12 cellular contexts compared by ENCODE assay signal in the genomic region with DNA sequence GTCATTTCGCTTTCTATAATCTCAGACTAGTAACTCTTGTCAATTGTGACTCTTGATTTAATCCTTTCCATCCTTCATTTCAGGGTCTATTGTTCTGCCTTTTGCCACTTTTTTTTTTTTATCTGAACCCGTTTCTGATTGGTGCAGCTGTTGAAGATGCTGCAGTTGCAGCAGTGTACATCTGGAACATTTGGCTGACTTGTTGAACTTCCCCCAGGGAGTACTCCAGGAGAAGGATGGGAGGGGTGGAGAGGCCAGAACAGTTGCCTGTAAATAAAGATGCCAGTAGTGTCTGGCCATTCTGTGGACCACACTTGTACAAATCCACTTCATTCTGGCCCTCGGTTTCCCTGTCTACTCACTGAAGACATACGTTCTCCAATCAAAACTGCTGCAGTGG. TPM values are rescaled to one million over a fixed set of nuclear protein-coding genes. Genes with fewer than 3 reads are reported as not detected.
DNase-seq lines count a peak whose midpoint lies in the region; ATAC-seq lines count a peak whose summit lies in the region.
"Had no signal": no experiment of that assay in that cellular context is flagged by ENCODE, and none has a peak within 500 bp of the region (broad histone marks: within the 10 kb centered on the region; RNA-seq: fewer than 3 reads in every experiment).

No MANE protein-coding gene starts in this region.

- in situ Hi-C loops in ACHN (cut with HindIII; ENCODE audit: low pct_ligation_motif_present, low pct_unique_long_range_greater_than_20kb, low sequenced_read_pairs) = no loop called here

- H3K9ac ChIP-seq in SK-N-MC (ENCODE audit: insufficient read length) (no peak overlapping the region), iPS-18a (ENCODE audit: low read length) (peak overlapping the region; percentile 27)

- H3K9me3 ChIP-seq in SK-N-MC (ENCODE audit: low read depth, low read length) = no peaks in the 10 kb centered on the region
- H3K9me3 ChIP-seq in iPS-18a (ENCODE audit: control insufficient read depth, low read depth, low read length) = peaks cover 10% of the 10 kb centered on the region

- H3K36me3 ChIP-seq in SK-N-MC (ENCODE audit: insufficient read depth, low read length) (no peaks in the 10 kb centered on the region), iPS-18a (ENCODE audit: control insufficient read depth, low read depth, low read length) (no peaks in the 10 kb centered on the region)

- peak; percentile 28 for ATAC-seq in Right ventricle myocardium superior (ENCODE audit: poor library complexity)

- H3K27ac ChIP-seq in SK-N-MC (no peak overlapping the region), iPS-18a (ENCODE audit: low read length) (no peak overlapping the region)

- peaks cover 16% of the 10 kb centered on the region for H3K27me3 ChIP-seq in iPS-18a (ENCODE audit: control insufficient read depth, insufficient read depth, low read length)

- H3K4me1 ChIP-seq in iPS-18a (ENCODE audit: control insufficient read depth, low read depth, low read length) = peaks cover 4% of the 10 kb centered on the region

- intact Hi-C loops in Right ventricle myocardium superior (cut with DNase I) = loop anchor here (5.0 kb wide), 1 partner anchor 78 kb away; no protein-coding TSS in a partner anchor
- intact Hi-C loops in cardiac septum (cut with DNase I) = loop anchor here (5.0 to 10.0 kb wide), 2 partner anchors 420 to 793 kb away; no protein-coding TSS in a partner anchor

- DNase-seq in Right ventricle myocardium superior = no peak
- no peak for DNase-seq in cardiac septum (ENCODE audit: low spot score)
- no peak for DNase-seq in SK-N-MC (ENCODE audit: low read depth, low spot score)
- peak; percentile 12 for DNase-seq in superior temporal gyrus (ENCODE audit: extremely low spot score)
- no peak for DNase-seq in ACHN
- DNase-seq in NCI-H345 (lab: John Stamatoyannopoulos, UW) = no peak
- DNase-seq in LoVo (ENCODE audit: low spot score) = no peak
- DNase-seq: activated CD4-positive, alpha-beta memory T cell treated with anti-CD3 and anti-CD28 coated beads, Interleukin-2, amount 10 ng/mL, durations not matched to agents 7 days and 5 days; activated T-cell treated with anti-CD3 and anti-CD28 coated beads, Interleukin-2, amount 50 U/mL, for 24 hours; MV-4-11; NCI-H2029 had no signal

- H3K4me3 ChIP-seq in SK-N-MC = peak overlapping the region; percentile 77; the same call in 1 of the 2 replicates
- peak overlapping the region; percentile 61 for H3K4me3 ChIP-seq in iPS-18a (ENCODE audit: low read length)

RNA-seq across cellular contexts. Expression of a gene that starts 1.0 kb away (rescaled TPM):
- total RNA-seq in Right ventricle myocardium superior (11.1 TPM), cardiac septum (5.9 TPM)
